17 cellular contexts compared by ENCODE assay signal in the genomic region with DNA sequence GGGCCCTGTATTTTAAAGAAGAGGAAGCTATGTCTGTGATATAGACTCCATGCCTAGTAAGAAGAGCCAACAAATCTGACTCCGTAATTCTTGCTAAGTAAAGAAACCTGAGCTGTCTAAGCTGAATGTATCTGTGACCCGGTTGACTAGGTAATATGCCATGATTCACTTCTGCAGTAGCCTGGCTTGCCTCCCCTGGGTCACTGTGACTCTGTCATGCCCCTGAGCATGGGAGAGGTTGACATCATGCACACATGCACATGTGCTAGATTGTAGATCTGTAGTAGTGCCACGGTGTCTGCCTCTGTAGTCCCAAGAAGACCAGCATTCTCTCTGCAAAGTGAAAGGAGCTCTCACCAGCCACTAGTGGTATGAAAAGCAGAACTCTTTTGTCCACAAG. TPM values are rescaled to one million over a fixed set of nuclear protein-coding genes. Genes with fewer than 3 reads are reported as not detected.
DNase-seq lines count a peak whose midpoint lies in the region; ATAC-seq, FAIRE-seq and TF ChIP-seq lines count a peak whose summit lies in the region.
"Had no signal": no experiment of that assay in that cellular context is flagged by ENCODE, and none has a peak within 500 bp of the region (broad histone marks: within the 10 kb centered on the region; RNA-seq: fewer than 3 reads in every experiment).

No MANE protein-coding gene starts in this region.

- DNase-seq in Daoy (ENCODE audit: low read depth), result peak; percentile 67
- peak; percentile 63 for DNase-seq in NCI-H2029 treated with DMSO at 0.1 percent for 48 hours (lab: John Stamatoyannopoulos, UW)
- peak; percentile 84 for DNase-seq in bronchial epithelial cell (ENCODE audit: low read depth)
- DNase-seq in osteocyte (ENCODE audit: extremely low spot score, unreplicated experiment), result peak; percentile 34
- no peak for DNase-seq in cortex of kidney (lab: John Stamatoyannopoulos, UW)
- DNase-seq: activated CD8-positive, alpha-beta memory T cell treated with anti-CD3 and anti-CD28 coated beads for 24 hours; activated effector memory CD4-positive, alpha-beta T cell treated with Interleukin-2 at 50 U/mL for 16 hours; DMS79; effector CD8-positive, alpha-beta T cell; MG63; midbrain; spleen had no signal

- no peak overlapping the region for H3K27ac ChIP-seq in gastroesophageal sphincter
- H3K27ac ChIP-seq: SK-N-MC, spleen had no signal

- no peaks in the 10 kb centered on the region for H3K9me3 ChIP-seq in gastroesophageal sphincter
- H3K9me3 ChIP-seq: MG63, spleen had no signal

- no peak for TF ChIP-seq POLR2A in gastroesophageal sphincter (IDR thresholded peaks at IDR 0.05)

- H3K36me3 Mint-ChIP-seq in osteocyte (ENCODE audit: unreplicated experiment), result no peaks in the 10 kb centered on the region

- no peak for TF ChIP-seq EP300 in gastroesophageal sphincter (IDR thresholded peaks at IDR 0.05)

- H3K4me1 ChIP-seq in gastroesophageal sphincter, result peaks cover 0 to 19% (median 0%) of the 10 kb centered on the region in 3 donors
- H3K4me1 ChIP-seq: spleen had no signal

- peak; percentile 89 for FAIRE-seq in bronchial epithelial cell (lab: Jason Lieb, UNC)
- FAIRE-seq: TTC549 had no signal

- H3K4me3 ChIP-seq in bronchial epithelial cell (ENCODE audit: low read depth, low read length) (no peak overlapping the region), gastroesophageal sphincter (no peak overlapping the region)
- H3K4me3 ChIP-seq: MG63, SK-N-MC, spleen had no signal

- no peak overlapping the region for H3K4me3 Mint-ChIP-seq in osteocyte (ENCODE audit: unreplicated experiment)

- H3K9me3 Mint-ChIP-seq in osteocyte (ENCODE audit: unreplicated experiment), result no peaks in the 10 kb centered on the region

- H3K4me1 Mint-ChIP-seq in osteocyte (ENCODE audit: unreplicated experiment), result no peaks in the 10 kb centered on the region

- no peaks in the 10 kb centered on the region for H3K27me3 ChIP-seq in bronchial epithelial cell (ENCODE audit: control insufficient read depth, insufficient read depth, low read length)
- H3K27me3 ChIP-seq in gastroesophageal sphincter, result no peaks in the 10 kb centered on the region
- H3K27me3 ChIP-seq: MG63, spleen had no signal

- H3K27ac Mint-ChIP-seq in osteocyte (ENCODE audit: unreplicated experiment), result no peak overlapping the region

- ATAC-seq in HG03378 (IDR thresholded peaks at IDR 0.05; ENCODE audit: unreplicated experiment) (no peak), HG03469 (IDR thresholded peaks at IDR 0.05; ENCODE audit: unreplicated experiment) (no peak), gastroesophageal sphincter (no peak)

- no peak for TF ChIP-seq CTCF in bronchial epithelial cell (IDR thresholded peaks at IDR 0.05; ENCODE audit: insufficient read depth, low read length, severe bottlenecking)
- no peak for TF ChIP-seq CTCF in osteocyte (IDR thresholded peaks at IDR 0.05)
- TF ChIP-seq CTCF in gastroesophageal sphincter (IDR thresholded peaks at IDR 0.05), result no peak

- H3K36me3 ChIP-seq in bronchial epithelial cell (ENCODE audit: control insufficient read depth, insufficient read depth, low read length) (peaks cover 3% of the 10 kb centered on the region), gastroesophageal sphincter (peaks cover 0 to 48% of the 10 kb centered on the region in 2 donors)

- H3K27me3 Mint-ChIP-seq in osteocyte (ENCODE audit: unreplicated experiment), result no peaks in the 10 kb centered on the region

- 50 to 77% methylated on average over 1 to 2 of the region's 3 CpGs for WGBS in gastroesophageal sphincter (ENCODE audit: low coverage in 1 of 2), 2 donors

RNA-seq across cellular contexts. Expression of gene SLC22A5, which starts 9.1 kb away (rescaled TPM):
- 6.9 and 7.1 TPM in 2 replicates for total RNA-seq in Daoy (2014; rRNA removed; shearing (Covaris generic))
- total RNA-seq in bronchial epithelial cell (7.1 and 9.6 TPM in 2 replicates), osteocyte (6.7 and 9.1 TPM in 2 replicates), gastroesophageal sphincter (1 to 10 TPM; 6.5 to 9.6 (median 7.5) TPM)
